8 cellular contexts compared by ENCODE assay signal in the genomic region with DNA sequence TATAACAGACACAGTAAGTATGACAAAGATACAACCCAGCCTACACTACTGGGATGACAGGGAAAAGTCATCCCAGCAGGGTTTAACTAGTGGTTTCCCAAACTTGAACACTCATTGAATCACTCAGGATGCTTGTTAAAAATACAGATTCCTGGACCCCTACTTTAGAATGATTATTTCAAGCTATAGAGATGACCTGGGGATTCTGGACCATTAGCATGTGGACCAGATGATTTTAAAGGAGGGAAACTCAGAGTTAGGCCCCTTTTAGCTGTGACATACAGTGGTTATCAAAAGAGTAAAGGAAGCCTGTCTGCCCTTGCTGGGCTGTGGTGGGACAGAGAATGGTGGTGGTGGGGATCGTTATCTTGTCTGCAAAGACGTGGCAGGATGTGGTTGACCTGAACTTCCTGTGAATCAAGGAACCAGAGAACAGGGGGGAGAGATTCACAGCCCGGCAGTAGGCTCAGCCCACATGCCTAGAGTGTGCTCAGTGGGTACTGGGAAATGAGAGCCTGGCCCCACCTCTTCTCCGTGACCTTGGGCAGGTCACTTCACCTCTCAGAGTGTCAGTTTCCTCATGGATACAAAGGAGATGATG.
A peak's percentile ranks its signal among the peaks of the same experiment; 100 is the strongest.
DNase-seq lines count a peak whose midpoint lies in the region; ATAC-seq and TF ChIP-seq lines count a peak whose summit lies in the region.

No MANE protein-coding gene starts in this region.

- no peaks in the 10 kb centered on the region for H3K36me3 ChIP-seq in endodermal cell (ENCODE audit: control insufficient read depth, insufficient read depth, low read length)

- ATAC-seq in GM18873 (IDR thresholded peaks at IDR 0.05; ENCODE audit: low FRiP score, unreplicated experiment) = no peak

- no peaks in the 10 kb centered on the region for H3K9me3 Mint-ChIP-seq in endodermal cell

- H3K4me3 Mint-ChIP-seq in endodermal cell = no peak overlapping the region

- H3K9me3 ChIP-seq in endodermal cell (ENCODE audit: control insufficient read depth, low read length) = no peaks in the 10 kb centered on the region

- no peaks in the 10 kb centered on the region for H3K27me3 ChIP-seq in endodermal cell (ENCODE audit: control insufficient read depth, insufficient read depth, low read length, poor library complexity, severe bottlenecking)

- peaks cover 2% of the 10 kb centered on the region for H3K4me1 Mint-ChIP-seq in endodermal cell

- DNase-seq in GM19238 (ENCODE audit: insufficient read length, low spot score) = peak; percentile 53
- peak; percentile 90 to 95 for DNase-seq in NOMO-1 (lab: John Stamatoyannopoulos, UW; ENCODE audit: unreplicated experiment in 2 of 2)
- DNase-seq in activated CD8-positive, alpha-beta memory T cell treated with anti-CD3 and anti-CD28 coated beads, Interleukin-2, amount 50 U/mL, for 24 hours (ENCODE audit: extremely low read depth) = peak; percentile 83
- peak; percentile 93 for DNase-seq in cardiac septum (ENCODE audit: low spot score)
- peak; percentile 83 to 84 for DNase-seq in stimulated activated CD8-positive, alpha-beta memory T cell treated with anti-CD3 and anti-CD28 coated beads, Interleukin-15, amount 100 ng/mL, for 48 hours (ENCODE audit: low read depth in 2 of 2)
- DNase-seq in NCI-H2081 treated with DMSO at 0.1 percent for 48 hours (lab: John Stamatoyannopoulos, UW) = no peak
- no peak for DNase-seq in endodermal cell

- H3K27ac ChIP-seq in endodermal cell (ENCODE audit: low read depth, low read length) = no peak overlapping the region

- no peaks in the 10 kb centered on the region for H3K36me3 Mint-ChIP-seq in endodermal cell (ENCODE audit: low read depth)

- intact Hi-C loops in cardiac septum (cut with DNase I) = no loop called here

- 90 to 95% methylated on average over 2 to 4 of the region's 4 CpGs for WGBS in endodermal cell (ENCODE audit: insufficient coverage in 1 of 2, insufficient read length in 1 of 2), 2 experiments

- H3K4me3 ChIP-seq in endodermal cell (ENCODE audit: low read length) = no peak overlapping the region

- no peak for TF ChIP-seq CTCF in endodermal cell (conservative IDR thresholded peaks at IDR 0.05)

- H3K27ac Mint-ChIP-seq in endodermal cell = no peak overlapping the region

- no peaks in the 10 kb centered on the region for H3K4me1 ChIP-seq in endodermal cell (ENCODE audit: control insufficient read depth, insufficient read depth, low read length)

- H3K9ac ChIP-seq in endodermal cell (ENCODE audit: extremely low read depth, low read length, poor library complexity, severe bottlenecking) = no peak overlapping the region

- peaks cover 8% of the 10 kb centered on the region for H3K27me3 Mint-ChIP-seq in endodermal cell (ENCODE audit: insufficient read depth)

Comparison
In these comparisons a context has a peak if more than half of its experiments do, and no peak if none do; other contexts are left out.
1. DNase-seq: peak in GM19238 (single experiment), NOMO-1 (2 of 2), activated CD8-positive, alpha-beta memory T cell treated with anti-CD3 and anti-CD28 coated beads, Interleukin-2, amount 50 U/mL, for 24 hours (single experiment), cardiac septum (single experiment) and stimulated activated CD8-positive, alpha-beta memory T cell treated with anti-CD3 and anti-CD28 coated beads, Interleukin-15, amount 100 ng/mL, for 48 hours (2 of 2); none in NCI-H2081 treated with DMSO at 0.1 percent for 48 hours (single experiment) and endodermal cell (single experiment).